In the genomic region with DNA sequence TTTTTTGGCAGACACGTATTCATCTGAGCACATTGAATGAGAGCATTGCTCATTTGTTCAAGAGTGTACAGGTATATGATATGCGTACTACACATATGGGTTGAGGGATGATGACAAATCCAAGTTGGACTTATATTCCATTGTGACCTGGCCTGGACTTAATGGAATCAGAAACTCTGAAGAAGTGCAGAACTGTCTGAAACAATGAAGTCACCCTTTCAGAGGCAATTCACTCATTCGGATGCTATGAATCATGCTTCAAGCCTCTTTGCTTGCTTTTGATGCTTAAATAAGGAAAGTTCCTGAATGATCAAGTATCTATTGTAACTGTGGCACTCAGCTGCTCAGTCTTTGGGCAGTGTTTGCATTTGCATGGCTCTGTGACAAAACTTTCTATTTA, we compare ENCODE assay signal across 32 cellular contexts.
DNase-seq lines count a peak whose midpoint lies in the region; ATAC-seq, FAIRE-seq and TF ChIP-seq lines count a peak whose summit lies in the region.
"Had no signal": no experiment of that assay in that cellular context is flagged by ENCODE, and none has a peak within 500 bp of the region (broad histone marks: within the 10 kb centered on the region; RNA-seq: fewer than 3 reads in every experiment).

No MANE protein-coding gene starts in this region.

- no peak overlapping the region for H3K4me3 ChIP-seq in foreskin fibroblast (ENCODE audit: low read depth in 1 of 2, low read length in 2 of 2)
- H3K4me3 ChIP-seq: body of pancreas, neural progenitor cell, sigmoid colon, tibial nerve had no signal

- no peaks in the 10 kb centered on the region for H3K9me3 Mint-ChIP-seq in activated naive CD4-positive, alpha-beta T cell treated with anti-CD3 and anti-CD28 coated beads, Interleukin-2, amount 50 U/mL, for 72 hours
- H3K9me3 Mint-ChIP-seq: activated naive CD8-positive, alpha-beta T cell treated with anti-CD3 and anti-CD28 coated beads for 36 hours; neural progenitor cell had no signal

- peak; percentile 14 to 48 for ATAC-seq in activated naive CD4-positive, alpha-beta T cell treated with anti-CD3 and anti-CD28 coated beads, Interleukin-2, amount 50 U/mL, for 72 hours
- ATAC-seq in HG02571 (IDR thresholded peaks at IDR 0.05; ENCODE audit: unreplicated experiment), result no peak
- ATAC-seq: body of pancreas, HCT116, left cardiac atrium had no signal

- no peak for DNase-seq in activated naive CD4-positive, alpha-beta T cell treated with anti-CD3 and anti-CD28 coated beads, Interleukin-2, amount 50 U/mL, for 72 hours (ENCODE audit: low spot score in 2 of 2)
- DNase-seq in activated naive CD4-positive, alpha-beta T cell (lab: John Stamatoyannopoulos, UW), result no peak
- peak; percentile 19 for DNase-seq in amniotic stem cell (lab: John Stamatoyannopoulos, UW)
- peak; percentile 29 to 63 for DNase-seq in foreskin fibroblast
- no peak for DNase-seq in retina
- no peak for DNase-seq in AML-193 (lab: John Stamatoyannopoulos, UW)
- DNase-seq in RCC 7860 (ENCODE audit: low spot score), result no peak
- DNase-seq: activated B cell treated with CpG ODN at 0.5 μM for 24 hours; activated CD4-positive, alpha-beta T cell treated with anti-CD3 and anti-CD28 coated beads, Interleukin-2, amount 50 U/mL, for 48 hours; activated CD8-positive, alpha-beta memory T cell treated with anti-CD3 and anti-CD28 coated beads, Interleukin-2, amount 50 U/mL, for 4 hours; activated naive CD8-positive, alpha-beta T cell treated with anti-CD3 and anti-CD28 coated beads for 36 hours; body of pancreas; DMS79 treated with DMSO at 0.1 percent for 48 hours; effector memory CD4-positive, alpha-beta T cell; glutamatergic neuron; left cardiac atrium; NCI-H1105 treated with DMSO at 0.1 percent for 48 hours; NCI-H2081 treated with DMSO at 0.1 percent for 48 hours; NCI-H446 treated with DMSO at 0.1 percent for 48 hours; SHP77; sigmoid colon; stimulated activated CD8-positive, alpha-beta memory T cell treated with anti-CD3 and anti-CD28 coated beads, Interleukin-4, amount 100 ng/mL, for 48 hours; SW 1271; T1000 had no signal

- TF ChIP-seq CTCF in foreskin fibroblast (IDR thresholded peaks at IDR 0.05; ENCODE audit: low read depth, low read length), result no peak

- H3K27ac Mint-ChIP-seq in activated naive CD4-positive, alpha-beta T cell treated with anti-CD3 and anti-CD28 coated beads, Interleukin-2, amount 50 U/mL, for 72 hours, result no peak overlapping the region
- H3K27ac Mint-ChIP-seq: activated B cell treated with CpG ODN at 0.5 μM for 24 hours; activated naive CD8-positive, alpha-beta T cell treated with anti-CD3 and anti-CD28 coated beads for 36 hours; IgD-negative memory B cell; memory B cell; neural progenitor cell had no signal

- no peak for FAIRE-seq in RCC 7860 (lab: Jason Lieb, UNC)
- FAIRE-seq: colon, GM12891 had no signal

- no peaks in the 10 kb centered on the region for H3K36me3 Mint-ChIP-seq in activated naive CD4-positive, alpha-beta T cell treated with anti-CD3 and anti-CD28 coated beads, Interleukin-2, amount 50 U/mL, for 72 hours
- H3K36me3 Mint-ChIP-seq: memory B cell, neural progenitor cell had no signal

Comparison
In these comparisons a context has a peak if more than half of its experiments do, and no peak if none do; other contexts are left out.
1. DNase-seq: peak in amniotic stem cell (single experiment) and foreskin fibroblast (2 of 2); none in activated naive CD4-positive, alpha-beta T cell treated with anti-CD3 and anti-CD28 coated beads, Interleukin-2, amount 50 U/mL, for 72 hours (0 of 2), activated naive CD4-positive, alpha-beta T cell (0 of 4), retina (single experiment), AML-193 (0 of 2) and RCC 7860 (single experiment).